17 cellular contexts compared by ENCODE assay signal in genomic region chr2:241511091-241511741, GRCh38. TPM values are rescaled to one million over a fixed set of nuclear protein-coding genes. Genes with fewer than 3 reads are reported as not detected.
DNase-seq lines count a peak whose midpoint lies in the region; ATAC-seq, FAIRE-seq and TF ChIP-seq lines count a peak whose summit lies in the region.
"Had no signal": no experiment of that assay in that cellular context is flagged by ENCODE, and none has a peak within 500 bp of the region (broad histone marks: within the 10 kb centered on the region; RNA-seq: fewer than 3 reads in every experiment).

No MANE protein-coding gene starts in this region.

- 67% methylated on average over 6 of the region's 6 CpGs for WGBS in GM12878 (ENCODE audit: insufficient coverage, insufficient replicate concordance, low lambda C conversion rate, missing lambda C conversion rate)
- WGBS in pancreas, 2 donors: 34 to 43% methylated on average over 6 of the region's 6 CpGs

- H3K27me3 Mint-ChIP-seq in T-helper 2 cell treated with Interferon-gamma antibody and Interleukin-4, amounts not matched to agents 5 μg/mL and 100 μg/mL, for 36 hours (ENCODE audit: low read depth): peaks cover 3% of the 10 kb centered on the region
- no peaks in the 10 kb centered on the region for H3K27me3 Mint-ChIP-seq in CD4-positive, alpha-beta T cell
- H3K27me3 Mint-ChIP-seq: IgD-negative memory B cell had no signal

- no peak overlapping the region for H3K4me2 ChIP-seq in GM12878 (ENCODE audit: control insufficient read depth, insufficient read depth)

- CTCF ChIA-PET in CD4-positive, alpha-beta T cell (lab: Charles Lee): no interaction called here
- CTCF ChIA-PET in GM12878 (lab: Yijun Ruan, JAX): no interaction called here

- no peak for TF ChIP-seq RAD21 in GM12878 (IDR thresholded peaks at IDR 0.05; ENCODE audit: insufficient read depth, low read depth, low read length)

- POLR2A ChIA-PET in CD4-positive, alpha-beta T cell (lab: Charles Lee): no interaction called here
- POLR2A ChIA-PET in GM12878 (lab: Charles Lee): no interaction called here

- peak overlapping the region; percentile 29 for H3K4me3 Mint-ChIP-seq in T-helper 2 cell treated with Interferon-gamma antibody and Interleukin-4, amounts not matched to agents 5 μg/mL and 100 μg/mL, for 36 hours
- H3K4me3 Mint-ChIP-seq in CD4-positive, alpha-beta T cell: peak overlapping the region; percentile 45

- FAIRE-seq in GM12878 (lab: Jason Lieb, UNC) (no peak), pancreas (lab: Jason Lieb, UNC) (no peak)
- FAIRE-seq: GM12892 had no signal

- intact Hi-C loops in CD4-positive, alpha-beta T cell (cut with DNase I, micrococcal nuclease): no loop called here
- intact Hi-C loops in GM12878 (cut with micrococcal nuclease; ENCODE audit: unreplicated experiment): no loop called here
- intact Hi-C loops in pancreas (cut with DNase I): no loop called here

- H3K9me3 Mint-ChIP-seq in T-helper 2 cell treated with Interferon-gamma antibody and Interleukin-4, amounts not matched to agents 5 μg/mL and 100 μg/mL, for 36 hours: no peaks in the 10 kb centered on the region
- H3K9me3 Mint-ChIP-seq in CD4-positive, alpha-beta T cell: no peaks in the 10 kb centered on the region
- H3K9me3 Mint-ChIP-seq: IgD-negative memory B cell had no signal

- SMC1A ChIA-PET in GM12878 (lab: Charles Lee; ENCODE audit: uncharacterized antibody, unreplicated experiment): interaction anchor here (0.6 kb wide), 1 partner anchor 26 kb away, joined by 3 read pairs; no protein-coding TSS in a partner anchor

- no peak for TF ChIP-seq POLR2A in GM12878 (IDR thresholded peaks at IDR 0.05; ENCODE audit: low read depth, low read length)

- H3K36me3 ChIP-seq in GM12878 (ENCODE audit: control insufficient read depth in 2 of 2, insufficient read depth in 2 of 2, low read length in 1 of 2): no peaks in the 10 kb centered on the region
- H3K36me3 ChIP-seq in pancreas: no peaks in the 10 kb centered on the region

- RAD21 ChIA-PET in GM12878 (lab: Charles Lee; ENCODE audit: unreplicated experiment): no interaction called here

- H3K4me1 ChIP-seq in GM12878 (ENCODE audit: control insufficient read depth, insufficient read depth, low read length): peaks cover 23% of the 10 kb centered on the region
- peaks cover 14 to 29% (median 22%) of the 10 kb centered on the region in 3 donors for H3K4me1 ChIP-seq in pancreas

- H3K27ac Mint-ChIP-seq in T-helper 2 cell treated with Interferon-gamma antibody and Interleukin-4, amounts not matched to agents 5 μg/mL and 100 μg/mL, for 36 hours: no peak overlapping the region
- no peak overlapping the region for H3K27ac Mint-ChIP-seq in CD4-positive, alpha-beta T cell

- no peaks in the 10 kb centered on the region for H4K20me1 ChIP-seq in GM12878 (ENCODE audit: control insufficient read depth, insufficient read depth)

- peaks cover 17% of the 10 kb centered on the region for H3K4me1 Mint-ChIP-seq in T-helper 2 cell treated with Interferon-gamma antibody and Interleukin-4, amounts not matched to agents 5 μg/mL and 100 μg/mL, for 36 hours (ENCODE audit: low read depth)
- H3K4me1 Mint-ChIP-seq in CD4-positive, alpha-beta T cell (ENCODE audit: low read depth): peaks cover 15% of the 10 kb centered on the region

- BruUV-seq in GM12878 (replicated peaks; lab: Mats Ljungman, UMichigan): TSS peak; percentile 60

- no peak for ATAC-seq in CD4-positive, alpha-beta T cell (ENCODE audit: poor library complexity)
- ATAC-seq in GM12878 (no peak), pancreas (peak in 3 of 4 donors; percentile 28 to 55 (median 34)), GM21825 (IDR thresholded peaks at IDR 0.05; ENCODE audit: unreplicated experiment) (no peak)

- TF ChIP-seq EP300 in GM12878 (IDR thresholded peaks at IDR 0.05; ENCODE audit: borderline replicate concordance in 1 of 2, control insufficient read depth in 1 of 2, low read depth in 2 of 2, low read length in 2 of 2): no peak

- in situ Hi-C loops in GM12878 (cut with MboI): loop anchor here (10.0 kb wide), 1 partner anchor 364 kb away; no protein-coding TSS in a partner anchor

- H3K27ac ChIP-seq in CD4-positive, alpha-beta T cell (ENCODE audit: low read depth, low read length): no peak overlapping the region
- H3K27ac ChIP-seq in GM12878 (ENCODE audit: control insufficient read depth, insufficient read depth) (no peak overlapping the region), pancreas (peak overlapping the region; percentile 40 to 91 (median 68))
- H3K27ac ChIP-seq: GM23248 had no signal

- H3K9me3 ChIP-seq in CD4-positive, alpha-beta T cell (ENCODE audit: control insufficient read depth, low read length): no peaks in the 10 kb centered on the region
- no peaks in the 10 kb centered on the region for H3K9me3 ChIP-seq in GM12878 (replicated peaks; ENCODE audit: control insufficient read depth, insufficient read depth, low read length)
- no peaks in the 10 kb centered on the region for H3K9me3 ChIP-seq in pancreas

- no peak for DNase-seq in T-helper 2 cell treated with Interferon-gamma antibody and Interleukin-4, amounts not matched to agents 5 μg/mL and 100 μg/mL, for 36 hours (ENCODE audit: low spot score)
- no peak for DNase-seq in T-helper 2 cell
- no peak for DNase-seq in CD4-positive, alpha-beta T cell
- no peak for DNase-seq in GM12878 (ENCODE audit: low read depth, low spot score)
- peak in 5 of 6 donors; percentile 64 to 78 (median 77) for DNase-seq in pancreas
- DNase-seq in islet precursor cell: no peak
- no peak for DNase-seq in pons (ENCODE audit: low spot score)
- DNase-seq: 8988T; C1 segment of cervical spinal cord; GM23248; NCI-H1092; NCI-H1694; NCI-H69; NK-92 treated with Interleukin-12 subunit alpha and Interleukin-12 subunit beta, amount 100 ng/mL, for 24 hours had no signal

- H3K4me3 ChIP-seq in GM12878 (no peak overlapping the region), pancreas (no peak overlapping the region)
- H3K4me3 ChIP-seq: GM23248 had no signal

- no peak for TF ChIP-seq CTCF in CD4-positive, alpha-beta T cell (IDR thresholded peaks at IDR 0.05)
- no peak for TF ChIP-seq CTCF in GM12878 (IDR thresholded peaks at IDR 0.05 in 2 of 3, conservative IDR thresholded peaks at IDR 0.05 in 1 of 3; ENCODE audit: control insufficient read depth in 2 of 3, extremely low read depth in 1 of 3, insufficient read depth in 1 of 3, low read depth in 3 of 3, low read length in 3 of 3)
- no peak for TF ChIP-seq CTCF in pancreas (IDR thresholded peaks at IDR 0.05)

- no peak overlapping the region for H2AFZ ChIP-seq in GM12878 (ENCODE audit: control insufficient read depth, low read depth, low read length)
- H2AFZ ChIP-seq: GM23248 had no signal

- no peaks in the 10 kb centered on the region for H3K27me3 ChIP-seq in CD4-positive, alpha-beta T cell (ENCODE audit: control insufficient read depth, insufficient read depth, low read length)
- H3K27me3 ChIP-seq in GM12878 (replicated peaks in 1 of 2; ENCODE audit: control insufficient read depth in 2 of 2, insufficient read depth in 2 of 2, low read length in 1 of 2): no peaks in the 10 kb centered on the region
- no peaks in the 10 kb centered on the region for H3K27me3 ChIP-seq in pancreas

- no peaks in the 10 kb centered on the region for H3K36me3 Mint-ChIP-seq in T-helper 2 cell treated with Interferon-gamma antibody and Interleukin-4, amounts not matched to agents 5 μg/mL and 100 μg/mL, for 36 hours (ENCODE audit: low read depth)
- H3K36me3 Mint-ChIP-seq in CD4-positive, alpha-beta T cell (ENCODE audit: low read depth): no peaks in the 10 kb centered on the region
- H3K36me3 Mint-ChIP-seq: IgD-negative memory B cell had no signal

- H3K9ac ChIP-seq in GM12878 (ENCODE audit: control insufficient read depth, insufficient read depth, low read length): no peak overlapping the region
- H3K9ac ChIP-seq: GM23248 had no signal

- H3K79me2 ChIP-seq in GM12878 (ENCODE audit: control insufficient read depth, insufficient read depth, low read length): peaks cover 18% of the 10 kb centered on the region

RNA-seq across cellular contexts. Expression of gene STK25, which starts 2.8 kb away (rescaled TPM):
- 10 to 100 TPM; 76.1 to 81.3 TPM for total RNA-seq in CD4-positive, alpha-beta T cell
- 156 and 202 TPM in 2 replicates for total RNA-seq in GM12878 (2013; cell fraction: nucleolus; rRNA removed)
- total RNA-seq in GM12878 (2014; rRNA removed) (104 and 122 TPM in 2 replicates), GM12878 (2014; rRNA removed; fragmentation: Illumina TruSeq; extraction: Trizol) (49.5 and 52.7 TPM in 2 replicates), GM12878 (2021) (104 and 108 TPM in 2 replicates), pancreas (100 to 1,000 TPM in 1 of 6 donors, 10 to 100 TPM in 5; 60.6 to 103 (median 71.7) TPM)
- polyA plus RNA-seq in GM12878 (2011; ENCODE audit: low read depth): 41.4 TPM
- polyA plus RNA-seq in GM12878 (2011; rRNA removed) (69.7 and 154 TPM in 2 replicates), GM12878 (2014; fragmentation: Illumina TruSeq; extraction: Trizol) (48.8 and 84.0 TPM in 2 replicates), GM12878 (2014; fragmentation: Nextera tagmentation; extraction: Ambion mirVana) (10 to 100 TPM in 1 of 2 experiments, 1 to 10 TPM in 1; 6.0 to 14.0 TPM), GM12878 (2014; rRNA removed) (135 and 161 TPM in 2 replicates), GM12878 (2016; fragmentation: Nextera tagmentation; extraction: Ambion mirVana) (10 to 100 TPM; 88.1 to 90.5 TPM), pancreas (100 to 1,000 TPM; 265 to 282 TPM)
- 148 and 164 TPM in 2 replicates for polyA plus RNA-seq in GM12878 (2011; cell fraction: cytosol; rRNA removed)
- polyA plus RNA-seq in GM12878 (2011; cell fraction: nucleus; rRNA removed): 692 and 693 TPM in 2 replicates
- polyA plus RNA-seq in GM12878 (2012): 86.4 and 98.6 TPM in 2 replicates
- 124 and 146 TPM in 2 replicates for polyA minus RNA-seq in GM12878 (2011; rRNA and poly(A)+ RNA removed)
- 39.0 and 42.9 TPM in 2 replicates for polyA minus RNA-seq in GM12878 (2011; cell fraction: cytosol; rRNA and poly(A)+ RNA removed)
- polyA minus RNA-seq in GM12878 (2011; cell fraction: nucleus; rRNA and poly(A)+ RNA removed): 76.0 and 109 TPM in 2 replicates

RNA-seq across cellular contexts. Expression of gene BOK, which starts 47.3 kb away (rescaled TPM):
- total RNA-seq in CD4-positive, alpha-beta T cell: not detected
- not detected in 2 replicates for total RNA-seq in GM12878 (2013; cell fraction: nucleolus; rRNA removed)
- not detected in 2 replicates for total RNA-seq in GM12878 (2014; rRNA removed)
- 0.04 TPM in 1 of 2 replicates, not detected in the other for total RNA-seq in GM12878 (2014; rRNA removed; fragmentation: Illumina TruSeq; extraction: Trizol)
- total RNA-seq in GM12878 (2021): 0.08 and 0.15 TPM in 2 replicates
- 0.09 TPM for polyA plus RNA-seq in GM12878 (2011; ENCODE audit: low read depth)
- not detected in 2 replicates for polyA plus RNA-seq in GM12878 (2011; rRNA removed)
- polyA plus RNA-seq in GM12878 (2011; cell fraction: cytosol; rRNA removed): not detected in 2 replicates
- polyA plus RNA-seq in GM12878 (2011; cell fraction: nucleus; rRNA removed): not detected in 2 replicates
- 0.07 TPM in 2 replicates for polyA plus RNA-seq in GM12878 (2012)
- not detected in 2 replicates for polyA plus RNA-seq in GM12878 (2014; fragmentation: Illumina TruSeq; extraction: Trizol)
- not detected for polyA plus RNA-seq in GM12878 (2014; fragmentation: Nextera tagmentation; extraction: Ambion mirVana)
- 0.09 TPM in 1 of 2 replicates, not detected in the other for polyA plus RNA-seq in GM12878 (2014; rRNA removed)
- polyA plus RNA-seq in GM12878 (2016; fragmentation: Nextera tagmentation; extraction: Ambion mirVana): under 1 TPM in 1 of 2 experiments, not detected in 1; 0.12 TPM
- not detected in 2 replicates for polyA minus RNA-seq in GM12878 (2011; rRNA and poly(A)+ RNA removed)
- polyA minus RNA-seq in GM12878 (2011; cell fraction: cytosol; rRNA and poly(A)+ RNA removed): 0.52 and 0.53 TPM in 2 replicates
- polyA minus RNA-seq in GM12878 (2011; cell fraction: nucleus; rRNA and poly(A)+ RNA removed): 0.19 TPM in 1 of 2 replicates, not detected in the other
- 10 to 100 TPM in 5 of 6 donors, 1 to 10 TPM in 1; 10.0 to 24.8 (median 12.6) TPM for total RNA-seq in pancreas
- 10 to 100 TPM; 10.1 to 11.5 TPM for polyA plus RNA-seq in pancreas

Comparison
In these comparisons a context has a peak if more than half of its experiments do, and no peak if none do; other contexts are left out.
1. DNase-seq: peak in pancreas (5 of 6); none in T-helper 2 cell treated with Interferon-gamma antibody and Interleukin-4, amounts not matched to agents 5 μg/mL and 100 μg/mL, for 36 hours (single experiment), T-helper 2 cell (0 of 5), CD4-positive, alpha-beta T cell (0 of 10), GM12878 (single experiment), islet precursor cell (single experiment) and pons (single experiment).
2. ATAC-seq: peak in pancreas (3 of 4); none in CD4-positive, alpha-beta T cell (single experiment), GM12878 (single experiment) and GM21825 (single experiment).
3. H3K27ac ChIP-seq: peak in pancreas (4 of 4); none in CD4-positive, alpha-beta T cell (single experiment) and GM12878 (single experiment).
4. RNA of gene BOK, which starts 47.3 kb away (total RNA-seq): 10.0 to 24.8 TPM in pancreas; 0.04 to 0.15 TPM in GM12878 and not detected in CD4-positive, alpha-beta T cell; every median in the first group is over 4 times any median in the second.